10 cellular contexts compared by ENCODE assay signal in the genomic region with DNA sequence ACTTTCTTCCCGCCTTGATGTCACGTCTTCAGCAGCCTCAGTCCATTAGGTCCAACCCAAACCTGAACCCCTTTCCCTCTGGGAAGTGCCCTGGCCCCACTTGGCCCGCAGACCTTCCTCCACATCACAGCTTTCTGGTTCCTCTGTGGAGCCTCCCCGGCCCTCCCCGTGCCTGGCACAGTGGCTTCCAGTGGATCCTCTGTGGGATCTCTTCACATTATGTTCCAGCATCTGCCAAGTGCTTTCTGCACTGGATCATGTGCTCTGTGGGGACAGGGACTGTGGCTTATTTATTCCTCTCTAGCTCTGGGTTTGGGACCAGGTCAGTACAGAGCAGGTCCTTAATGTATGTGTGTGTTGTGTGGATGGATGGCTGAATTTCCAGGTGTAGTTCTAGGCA. TPM values are rescaled to one million over a fixed set of nuclear protein-coding genes. Genes with fewer than 3 reads are reported as not detected.
DNase-seq lines count a peak whose midpoint lies in the region; ATAC-seq and TF ChIP-seq lines count a peak whose summit lies in the region.
"Had no signal": no experiment of that assay in that cellular context is flagged by ENCODE, and none has a peak within 500 bp of the region (broad histone marks: within the 10 kb centered on the region; RNA-seq: fewer than 3 reads in every experiment).

No MANE protein-coding gene starts in this region.

- DNase-seq in H9 (no peak), dorsolateral prefrontal cortex (peak in 8 of 10 donors; percentile 53 to 81 (median 74)), mesenchymal stem cell (no peak), stomach (no peak), T1000 (lab: John Stamatoyannopoulos, UW) (no peak), activated gamma-delta T cell treated with Interleukin-2 at 50 U/mL for 16 hours (no peak)
- DNase-seq: activated CD4-positive, alpha-beta T cell treated with anti-CD3 and anti-CD28 coated beads for 36 hours had no signal

- H3K27me3 ChIP-seq in H9 (ENCODE audit: insufficient read depth, low read length) (no peaks in the 10 kb centered on the region), dorsolateral prefrontal cortex (no peaks in the 10 kb centered on the region), mesenchymal stem cell (ENCODE audit: control insufficient read depth in 1 of 2, insufficient read depth in 1 of 2, low read length in 2 of 2) (no peaks in the 10 kb centered on the region), stomach (no peaks in the 10 kb centered on the region)
- H3K27me3 ChIP-seq: ovary had no signal

- H2AK5ac ChIP-seq in H9 (ENCODE audit: insufficient read length, low read length) (no peak overlapping the region), mesenchymal stem cell (ENCODE audit: low read length, severe bottlenecking) (peak overlapping the region; percentile 53)

- H3K79me1 ChIP-seq in H9 (ENCODE audit: insufficient read depth, low read depth, low read length, poor library complexity, severe bottlenecking) (no peaks in the 10 kb centered on the region), mesenchymal stem cell (replicated peaks; ENCODE audit: low read length, poor library complexity, severe bottlenecking) (peaks cover 45% of the 10 kb centered on the region)

- peaks cover 5% of the 10 kb centered on the region; the same call in 1 of the 2 replicates for H3K4me1 ChIP-seq in H9 (ENCODE audit: insufficient read depth, low read length)
- H3K4me1 ChIP-seq in mesenchymal stem cell (ENCODE audit: control insufficient read depth, insufficient read depth, low read depth, low read length) = peaks cover 35% of the 10 kb centered on the region
- H3K4me1 ChIP-seq in stomach = peaks cover 14 to 55% (median 35%) of the 10 kb centered on the region in 4 donors

- H3K9me3 Mint-ChIP-seq in H9 = no peaks in the 10 kb centered on the region

- no peak overlapping the region for H2BK20ac ChIP-seq in H9 (ENCODE audit: low read depth, low read length, poor library complexity, severe bottlenecking)

- H3K23me2 ChIP-seq in H9 (ENCODE audit: insufficient read length, low read depth, low read length, poor library complexity, severe bottlenecking) = no peaks in the 10 kb centered on the region

- H3K56ac ChIP-seq in H9 (ENCODE audit: insufficient read length, low read depth, low read length) = no peak overlapping the region

- WGBS in H9 (ENCODE audit: extremely low coverage, insufficient read length, low lambda C conversion rate) = no CpG with 5 or more reads among the region's 5 CpGs
- 93% methylated on average over 5 of the region's 5 CpGs for WGBS in mesenchymal stem cell
- 70 to 90% (median 86%) methylated on average over 5 of the region's 5 CpGs for WGBS in stomach, 5 donors

- H3K23ac ChIP-seq in H9 (ENCODE audit: insufficient read length, low read depth, low read length) = no peak overlapping the region
- no peak overlapping the region for H3K23ac ChIP-seq in mesenchymal stem cell (ENCODE audit: low read length in 2 of 2)

- H3K27me3 Mint-ChIP-seq in H9 (ENCODE audit: low read depth) = no peaks in the 10 kb centered on the region
- H3K27me3 Mint-ChIP-seq: activated CD4-positive, alpha-beta T cell treated with anti-CD3 and anti-CD28 coated beads for 36 hours had no signal

- H3K4me1 Mint-ChIP-seq in H9 = peaks cover 19 to 21% of the 10 kb centered on the region in 2 experiments

- no peak overlapping the region for H3T11ph ChIP-seq in H9 (ENCODE audit: low read length)

- H3K4me2 ChIP-seq in H9 (ENCODE audit: insufficient read depth, insufficient read length, low read length) (no peak overlapping the region), mesenchymal stem cell (ENCODE audit: low read length, poor library complexity, severe bottlenecking) (no peak overlapping the region)

- no peaks in the 10 kb centered on the region for H4K20me1 ChIP-seq in H9 (ENCODE audit: control insufficient read depth, insufficient read depth, insufficient read length)

- H3K18ac ChIP-seq in H9 (ENCODE audit: insufficient read length, low read depth, low read length) (peak overlapping the region; percentile 7), mesenchymal stem cell (ENCODE audit: low read depth in 1 of 2, low read length in 2 of 2) (peak overlapping the region; percentile 58 to 61)

- H3K36me3 Mint-ChIP-seq in H9 (ENCODE audit: insufficient read depth in 1 of 3, low read depth in 3 of 3) = peaks cover 20 to 42% (median 40%) of the 10 kb centered on the region in 3 experiments; a peak in 6 of 7 replicates

- no peak overlapping the region for H2AFZ ChIP-seq in H9 (ENCODE audit: low read length)
- H2AFZ ChIP-seq in mesenchymal stem cell (ENCODE audit: low read depth, low read length) = no peak overlapping the region

- H4K8ac ChIP-seq in H9 (replicated peaks; ENCODE audit: insufficient read length, low read depth, low read length) = no peak overlapping the region
- H4K8ac ChIP-seq in mesenchymal stem cell (ENCODE audit: low read length) = peak overlapping the region; percentile 35

- peak overlapping the region in 1 of 2 experiments; percentile 56; a peak in 1 of 5 replicates for H3K4me3 Mint-ChIP-seq in H9
- H3K4me3 Mint-ChIP-seq: activated CD4-positive, alpha-beta T cell treated with anti-CD3 and anti-CD28 coated beads for 36 hours had no signal

- intact Hi-C loops in dorsolateral prefrontal cortex (cut with DNase I) = loop anchor here (2.0 to 10.0 kb wide), 3 partner anchors 36 to 419 kb away; partner anchors contain the start of gene EP300 (in 1 of the 2)
- intact Hi-C loops in stomach (cut with DNase I; ENCODE audit: low total_unique reads) = loop anchor here (10.0 kb wide), 1 partner anchor 59 kb away; no protein-coding TSS in a partner anchor

- no peak overlapping the region for H2BK15ac ChIP-seq in H9 (ENCODE audit: low read depth, low read length)
- no peak overlapping the region for H2BK15ac ChIP-seq in mesenchymal stem cell (ENCODE audit: low read depth, poor library complexity, severe bottlenecking)

- H3K27ac Mint-ChIP-seq in H9 = peak overlapping the region; percentile 72 to 98 (median 91); a peak in 5 of 7 replicates
- H3K27ac Mint-ChIP-seq: activated CD4-positive, alpha-beta T cell treated with anti-CD3 and anti-CD28 coated beads for 36 hours had no signal

- ATAC-seq in HG02970 (IDR thresholded peaks at IDR 0.05; ENCODE audit: low FRiP score, unreplicated experiment) (no peak), HG02763 (IDR thresholded peaks at IDR 0.05; ENCODE audit: unreplicated experiment) (no peak)
- ATAC-seq: activated CD4-positive, alpha-beta T cell treated with anti-CD3 and anti-CD28 coated beads for 36 hours had no signal

- no peak for TF ChIP-seq CTCF in H9 (conservative IDR thresholded peaks at IDR 0.05)
- TF ChIP-seq CTCF in dorsolateral prefrontal cortex (IDR thresholded peaks at IDR 0.05 in 54 of 56, conservative IDR thresholded peaks at IDR 0.05 in 2 of 56; ENCODE audit: low read depth in 1 of 56, partially characterized antibody in 56 of 56) = peak in 1 of 56 donors; percentile 9
- no peak for TF ChIP-seq CTCF in stomach (IDR thresholded peaks at IDR 0.05)

- H3K9ac ChIP-seq in H9 (ENCODE audit: extremely low read depth, insufficient read length, low read length) (no peak overlapping the region), mesenchymal stem cell (ENCODE audit: low read length) (peak overlapping the region; percentile 10)

- H3K4ac ChIP-seq in H9 (ENCODE audit: low read depth, low read length) (no peak overlapping the region), mesenchymal stem cell (ENCODE audit: low read depth in 1 of 2, low read length in 2 of 2) (peak overlapping the region in 1 of 2 experiments; percentile 5)

- H4K5ac ChIP-seq in H9 (ENCODE audit: insufficient read length, low read depth, low read length) = no peak overlapping the region

- no peak overlapping the region for H3K27ac ChIP-seq in H9 (ENCODE audit: insufficient read length, low read depth, low read length)
- peak overlapping the region; percentile 83 to 100 (median 98) for H3K27ac ChIP-seq in dorsolateral prefrontal cortex
- H3K27ac ChIP-seq in mesenchymal stem cell (ENCODE audit: low read length, poor library complexity, severe bottlenecking) = peak overlapping the region; percentile 9
- H3K27ac ChIP-seq in stomach = peak overlapping the region in 3 of 5 donors; percentile 30 to 74 (median 57)

- no peaks in the 10 kb centered on the region for H3K9me3 ChIP-seq in H9 (ENCODE audit: control insufficient read depth, low read depth, low read length)
- no peaks in the 10 kb centered on the region for H3K9me3 ChIP-seq in mesenchymal stem cell (ENCODE audit: control insufficient read depth, low read length)
- H3K9me3 ChIP-seq in stomach = no peaks in the 10 kb centered on the region
- H3K9me3 ChIP-seq: ovary had no signal

- H2BK5ac ChIP-seq in H9 (ENCODE audit: insufficient read length, low read length) (peak overlapping the region; percentile 57), mesenchymal stem cell (ENCODE audit: low read depth, low read length, poor library complexity, severe bottlenecking) (no peak overlapping the region)

- no peak for TF ChIP-seq EP300 in stomach (IDR thresholded peaks at IDR 0.05)

- H3K14ac ChIP-seq in H9 (ENCODE audit: insufficient read depth, low read length) (no peak overlapping the region; the same call in 1 of the 2 replicates), mesenchymal stem cell (ENCODE audit: low read length in 2 of 2) (no peak overlapping the region)

- H2BK12ac ChIP-seq in H9 (ENCODE audit: insufficient read length, low read depth, low read length) = peak overlapping the region; percentile 39
- peak overlapping the region in 1 of 2 experiments; percentile 70 for H2BK12ac ChIP-seq in mesenchymal stem cell (ENCODE audit: low read length in 2 of 2)

- H3K4me3 ChIP-seq in dorsolateral prefrontal cortex (peak overlapping the region in 4 of 59 donors; percentile 11 to 17 (median 16)), mesenchymal stem cell (ENCODE audit: insufficient read depth in 1 of 2, low read depth in 1 of 2, low read length in 2 of 2) (no peak overlapping the region), stomach (no peak overlapping the region)
- H3K4me3 ChIP-seq: ovary had no signal

- no peak overlapping the region for H2BK120ac ChIP-seq in H9 (ENCODE audit: low read depth, low read length, poor library complexity, severe bottlenecking)
- H2BK120ac ChIP-seq in mesenchymal stem cell (ENCODE audit: low read depth, low read length) = peak overlapping the region; percentile 3

- H3K36me3 ChIP-seq in mesenchymal stem cell (ENCODE audit: control insufficient read depth in 1 of 2, insufficient read depth in 2 of 2, low read depth in 1 of 2, low read length in 2 of 2) = peaks cover 63 to 66% of the 10 kb centered on the region in 2 experiments
- H3K36me3 ChIP-seq in stomach = peaks cover 60 to 100% (median 96%) of the 10 kb centered on the region in 4 donors
- H3K36me3 ChIP-seq: ovary had no signal

- H3K79me2 ChIP-seq in H9 (ENCODE audit: insufficient read depth, low read length) = no peaks in the 10 kb centered on the region

- H4K91ac ChIP-seq in H9 (ENCODE audit: insufficient read length, low read depth, low read length) (no peak overlapping the region), mesenchymal stem cell (ENCODE audit: low read length) (peak overlapping the region; percentile 30)

- TF ChIP-seq POLR2A in stomach (IDR thresholded peaks at IDR 0.05) = no peak

RNA-seq across cellular contexts. Expression of gene POLR3H, which starts 30.9 kb away (rescaled TPM):
- total RNA-seq in H9 (2021) = 63.6 and 68.2 TPM in 2 replicates
- 10 to 100 TPM; 47.5 to 93.1 (median 62.0) TPM for total RNA-seq in dorsolateral prefrontal cortex
- polyA plus RNA-seq in mesenchymal stem cell (2013, experiment 1 of 2) = 26.7 TPM
- 27.9 TPM for polyA plus RNA-seq in mesenchymal stem cell (2013, experiment 2 of 2)
- 10 to 100 TPM in 2 of 5 donors, 1 to 10 TPM in 3; 2.6 to 13.4 (median 7.1) TPM for total RNA-seq in stomach
- 10 to 100 TPM; 16.6 to 21.7 (median 16.7) TPM for polyA plus RNA-seq in stomach

RNA-seq across cellular contexts. Expression of gene ACO2, which starts 44.5 kb away (rescaled TPM):
- total RNA-seq in H9 (2021) = 64.9 and 66.6 TPM in 2 replicates
- 100 to 1,000 TPM; 173 to 339 (median 261) TPM for total RNA-seq in dorsolateral prefrontal cortex
- polyA plus RNA-seq in mesenchymal stem cell (2013, experiment 1 of 2) = 46.6 TPM
- polyA plus RNA-seq in mesenchymal stem cell (2013, experiment 2 of 2) = 46.8 TPM
- 100 to 1,000 TPM in 3 of 5 donors, 10 to 100 TPM in 2; 87.0 to 238 (median 116) TPM for total RNA-seq in stomach
- 10 to 100 TPM; 46.6 to 51.5 (median 51.1) TPM for polyA plus RNA-seq in stomach

RNA-seq across cellular contexts. Expression of gene PHF5A, which starts 44.9 kb away (rescaled TPM):
- total RNA-seq in H9 (2021) = 114 and 128 TPM in 2 replicates
- total RNA-seq in dorsolateral prefrontal cortex = 10 to 100 TPM; 10.3 to 36.8 (median 22.3) TPM
- 26.6 TPM for polyA plus RNA-seq in mesenchymal stem cell (2013, experiment 1 of 2)
- polyA plus RNA-seq in mesenchymal stem cell (2013, experiment 2 of 2) = 26.3 TPM
- total RNA-seq in stomach = 10 to 100 TPM in 4 of 5 donors, under 1 TPM in 1; 0.58 to 54.5 (median 28.8) TPM
- 10 to 100 TPM; 42.8 to 51.9 (median 48.0) TPM for polyA plus RNA-seq in stomach

RNA-seq across cellular contexts. Expression of gene CSDC2, which starts 47.4 kb away (rescaled TPM):
- total RNA-seq in H9 (2021) = 1.0 and 1.2 TPM in 2 replicates
- total RNA-seq in dorsolateral prefrontal cortex = 10 to 100 TPM in 111 of 120 experiments, 1 to 10 TPM in 9; 7.0 to 30.7 (median 15.7) TPM
- polyA plus RNA-seq in mesenchymal stem cell (2013, experiment 1 of 2) = 2.4 TPM
- 2.5 TPM for polyA plus RNA-seq in mesenchymal stem cell (2013, experiment 2 of 2)
- 1 to 10 TPM in 3 of 5 donors, under 1 TPM in 1, not detected in 1; 0.89 to 6.5 (median 1.4) TPM for total RNA-seq in stomach
- polyA plus RNA-seq in stomach = 1 to 10 TPM; 1.8 to 5.5 (median 2.8) TPM
- total RNA-seq: activated CD4-positive, alpha-beta T cell treated with anti-CD3 and anti-CD28 coated beads for 36 hours had no signal

Comparison
In these comparisons a context has a peak if more than half of its experiments do, and no peak if none do; other contexts are left out.
1. DNase-seq: peak in dorsolateral prefrontal cortex (8 of 10); none in H9 (single experiment), mesenchymal stem cell (single experiment), stomach (single experiment), T1000 (single experiment) and activated gamma-delta T cell treated with Interleukin-2 at 50 U/mL for 16 hours (single experiment).